In genomic region chr15:56249080-56249479, GRCh38 we compare ENCODE assay signal across 9 cellular contexts. TPM values are rescaled to one million over a fixed set of nuclear protein-coding genes. Genes with fewer than 3 reads are reported as not detected.
DNase-seq lines count a peak whose midpoint lies in the region; ATAC-seq and TF ChIP-seq lines count a peak whose summit lies in the region.
"Had no signal": no experiment of that assay in that cellular context is flagged by ENCODE, and none has a peak within 500 bp of the region (broad histone marks: within the 10 kb centered on the region; RNA-seq: fewer than 3 reads in every experiment).

No MANE protein-coding gene starts in this region.

- TF ChIP-seq CTCF in AG04450 (IDR thresholded peaks at IDR 0.05; ENCODE audit: low read depth, low read length) (peak; percentile 41; the same call in 1 of the 2 replicates), GM13977 (IDR thresholded peaks at IDR 0.05; ENCODE audit: extremely low read depth, insufficient read depth, missing control alignments) (peak; percentile 67), OCI-LY1 (IDR thresholded peaks at IDR 0.05; ENCODE audit: low read length) (peak; percentile 43; the same call in 1 of the 2 replicates)

- POLR2A ChIA-PET in AG04450 (lab: Yijun Ruan, JAX) = no interaction called here

- no peaks in the 10 kb centered on the region for H3K36me3 ChIP-seq in OCI-LY1 (ENCODE audit: insufficient read depth, low read length)

- no peaks in the 10 kb centered on the region for H4K20me1 ChIP-seq in OCI-LY1 (ENCODE audit: insufficient read depth, low read length)

- H3K27me3 ChIP-seq in AG04450 (ENCODE audit: control insufficient read depth, insufficient read depth, low read length) (no peaks in the 10 kb centered on the region), OCI-LY1 (ENCODE audit: insufficient read depth, low read length) (no peaks in the 10 kb centered on the region)

- H3K9me2 ChIP-seq in OCI-LY1 (ENCODE audit: low read depth, low read length) = no peaks in the 10 kb centered on the region

- no peaks in the 10 kb centered on the region for H3K9me3 ChIP-seq in AG04450 (ENCODE audit: control insufficient read depth, insufficient read depth, low read length)
- H3K9me3 ChIP-seq in OCI-LY1 (ENCODE audit: low read length) = no peaks in the 10 kb centered on the region

- DNase-seq in AG04450 (ENCODE audit: low read depth, low spot score) = no peak
- DNase-seq in GM13977 (ENCODE audit: low spot score) = no peak
- DNase-seq in fibroblast of gingiva (ENCODE audit: low read depth) = peak; percentile 61
- DNase-seq in NOMO-1 treated with DMSO at 0.1 percent for 48 hours (lab: John Stamatoyannopoulos, UW; ENCODE audit: unreplicated experiment) = no peak
- DNase-seq in activated CD4-positive, alpha-beta T cell treated with anti-CD3 and anti-CD28 coated beads, Interleukin-2, amount 50 U/mL, for 4 hours = no peak
- DNase-seq: activated CD4-positive, alpha-beta T cell treated with anti-CD3 and anti-CD28 coated beads, Interleukin-2, amount 10 ng/mL, durations not matched to agents 7 days and 5 days had no signal

- peaks cover 17% of the 10 kb centered on the region for H3K4me1 ChIP-seq in OCI-LY1 (ENCODE audit: insufficient read depth, low read length, severe bottlenecking)

- CTCF ChIA-PET in AG04450 (lab: Charles Lee) = interaction anchor here (0.6 to 3.8 kb wide), 14 partner anchors 11 to 389 kb away, joined by 3 to 62 read pairs (median 4); no protein-coding TSS in a partner anchor

- no peak overlapping the region for H2AFZ ChIP-seq in OCI-LY1 (ENCODE audit: low read length)

- ATAC-seq in GM19463 (IDR thresholded peaks at IDR 0.05; ENCODE audit: unreplicated experiment) = no peak
- ATAC-seq in activated CD4-positive, CD25-positive, alpha-beta regulatory T cell treated with anti-CD3 and anti-CD28 coated beads, Interleukin-2, amount 50 U/mL, for 24 hours = no peak

- H3K9ac ChIP-seq in OCI-LY1 (ENCODE audit: low read length) = no peak overlapping the region

- H3K4me2 ChIP-seq in OCI-LY1 (ENCODE audit: low read length) = no peak overlapping the region

- H3K4me3 ChIP-seq in AG04450 (ENCODE audit: low read depth, low read length) (no peak overlapping the region), OCI-LY1 (ENCODE audit: low read depth, low read length, poor library complexity, severe bottlenecking) (no peak overlapping the region)

- peaks cover 2% of the 10 kb centered on the region; the same call in 1 of the 2 replicates for H3K79me2 ChIP-seq in OCI-LY1 (ENCODE audit: insufficient read depth, low read length)

- in situ Hi-C loops in GM13977 (cut with MboI; ENCODE audit: low pct_unique_long_range_greater_than_20kb, low sequenced_read_pairs, unreplicated experiment) = no loop called here

- H3K27ac ChIP-seq in AG04450 (ENCODE audit: low read depth, low read length) (no peak overlapping the region), OCI-LY1 (ENCODE audit: low read depth, low read length, poor library complexity, severe bottlenecking) (no peak overlapping the region)

- H3F3A ChIP-seq in OCI-LY1 (ENCODE audit: insufficient read depth, low read length) = no peaks in the 10 kb centered on the region; the same call in 1 of the 2 replicates

RNA-seq across cellular contexts. Expression of gene RFX7, which starts 5.4 kb away (rescaled TPM):
- 9.1 and 10.5 TPM in 2 replicates for polyA plus RNA-seq in AG04450 (2011; rRNA removed)
- 32.9 and 37.7 TPM in 2 replicates for polyA minus RNA-seq in AG04450 (2011; rRNA and poly(A)+ RNA removed)
